Comparison of ENCODE assay signal across 8 cellular contexts in the genomic region with DNA sequence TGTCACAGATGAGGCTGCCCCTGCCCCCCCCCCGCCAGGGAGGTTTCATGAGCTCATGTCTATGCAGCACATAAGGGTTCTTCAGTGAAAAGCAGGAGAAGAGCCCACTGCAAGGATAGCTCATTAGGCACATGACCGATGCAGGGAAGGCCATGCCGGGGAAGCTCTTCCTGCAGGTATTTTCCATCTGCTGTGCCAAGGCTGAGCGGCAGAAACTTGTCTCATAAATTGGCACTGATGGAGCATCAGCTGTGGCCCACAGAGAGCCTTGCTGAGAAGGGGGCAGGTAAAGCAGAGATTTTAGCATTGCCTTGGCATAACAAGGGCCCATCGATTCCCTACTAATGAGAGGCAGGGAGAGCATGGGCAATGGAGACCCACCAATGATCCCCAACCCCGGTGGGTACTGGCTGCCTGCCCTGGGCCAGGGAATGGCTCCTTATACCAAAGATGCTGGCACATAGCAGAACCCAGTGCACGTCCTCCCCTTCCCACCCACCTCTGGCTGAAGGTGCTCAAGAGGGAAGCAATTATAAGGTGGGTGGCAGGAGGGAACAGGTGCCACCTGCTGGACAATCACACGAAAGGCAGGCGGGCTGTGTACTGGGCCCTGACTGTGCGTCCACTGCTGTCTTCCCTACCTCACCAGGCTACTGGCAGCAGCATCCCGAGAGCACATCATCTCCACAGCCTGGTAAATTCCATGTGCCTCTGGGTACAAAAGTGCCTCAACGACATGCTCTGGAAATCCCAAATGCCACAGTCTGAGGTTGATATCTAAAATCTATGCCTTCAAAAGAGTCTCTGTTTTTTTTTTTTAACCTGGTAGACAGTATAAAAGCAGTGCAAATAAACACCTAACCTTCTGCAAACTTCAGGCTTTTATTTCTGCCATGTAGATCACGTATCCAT. TPM values are rescaled to one million over a fixed set of nuclear protein-coding genes. Genes with fewer than 3 reads are reported as not detected.
DNase-seq lines count a peak whose midpoint lies in the region; ATAC-seq and TF ChIP-seq lines count a peak whose summit lies in the region.

No MANE protein-coding gene starts in this region.

- POLR2A ChIA-PET in naive thymus-derived CD4-positive, alpha-beta T cell (lab: Charles Lee): no interaction called here

- H3K36me3 ChIP-seq in SU-DHL-6 (ENCODE audit: low read length): no peaks in the 10 kb centered on the region
- H3K36me3 ChIP-seq in naive thymus-derived CD4-positive, alpha-beta T cell (ENCODE audit: control insufficient read depth in 2 of 3, insufficient read depth in 3 of 3, low read length in 3 of 3): no peaks in the 10 kb centered on the region

- no peaks in the 10 kb centered on the region for H3K4me1 Mint-ChIP-seq in effector memory CD8-positive, alpha-beta T cell (ENCODE audit: low read depth in 2 of 2)
- peaks cover 0 to 2% (median 0%) of the 10 kb centered on the region in 7 donors for H3K4me1 Mint-ChIP-seq in naive thymus-derived CD4-positive, alpha-beta T cell

- intact Hi-C loops in naive thymus-derived CD4-positive, alpha-beta T cell (cut with micrococcal nuclease): loop anchor here in 1 of 2 donors (2.0 kb wide), 1 partner anchor 382 kb away; no protein-coding TSS in a partner anchor

- H3K9me3 Mint-ChIP-seq in effector memory CD8-positive, alpha-beta T cell: no peaks in the 10 kb centered on the region
- peaks cover 0 to 6% (median 0%) of the 10 kb centered on the region in 11 donors for H3K9me3 Mint-ChIP-seq in naive thymus-derived CD4-positive, alpha-beta T cell

- H2AFZ ChIP-seq in SU-DHL-6 (ENCODE audit: low read depth, low read length, severe bottlenecking): no peak overlapping the region

- ATAC-seq in GM18519 (IDR thresholded peaks at IDR 0.05; ENCODE audit: low FRiP score, unreplicated experiment) (peak; percentile 84), HG02870 (IDR thresholded peaks at IDR 0.05; ENCODE audit: unreplicated experiment) (peak; percentile 98)
- ATAC-seq in effector memory CD8-positive, alpha-beta T cell (replicated peaks): peak; percentile 48
- peak; percentile 70 for ATAC-seq in naive thymus-derived CD4-positive, alpha-beta T cell

- peaks cover 5 to 18% of the 10 kb centered on the region in 2 donors for H3K27me3 Mint-ChIP-seq in effector memory CD8-positive, alpha-beta T cell
- H3K27me3 Mint-ChIP-seq in naive thymus-derived CD4-positive, alpha-beta T cell: peaks cover 0 to 10% (median 4%) of the 10 kb centered on the region in 5 donors

- H3K9me2 ChIP-seq in SU-DHL-6 (replicated peaks; ENCODE audit: insufficient read depth, low read length): no peaks in the 10 kb centered on the region

- no peaks in the 10 kb centered on the region for H3F3A ChIP-seq in SU-DHL-6 (ENCODE audit: insufficient read depth)

- H3K27ac Mint-ChIP-seq in effector memory CD8-positive, alpha-beta T cell: no peak overlapping the region
- H3K27ac Mint-ChIP-seq in naive thymus-derived CD4-positive, alpha-beta T cell: no peak overlapping the region

- no peak overlapping the region for H3K4me3 ChIP-seq in SU-DHL-6 (ENCODE audit: insufficient read depth, low read length, poor library complexity, severe bottlenecking)
- no peak overlapping the region for H3K4me3 ChIP-seq in naive thymus-derived CD4-positive, alpha-beta T cell (ENCODE audit: low read length)

- no peak overlapping the region for H3K27ac ChIP-seq in SU-DHL-6 (ENCODE audit: low read depth, low read length)
- H3K27ac ChIP-seq in naive thymus-derived CD4-positive, alpha-beta T cell (ENCODE audit: low read depth, low read length): no peak overlapping the region

- no peak overlapping the region for H3K4me2 ChIP-seq in SU-DHL-6 (ENCODE audit: low read depth, low read length, poor library complexity, severe bottlenecking)

- CTCF ChIA-PET in naive thymus-derived CD4-positive, alpha-beta T cell (lab: Charles Lee): interaction anchor here (1.8 kb wide), 1 partner anchor 383 kb away, joined by 6 read pairs; no protein-coding TSS in a partner anchor

- no peaks in the 10 kb centered on the region for H4K20me1 ChIP-seq in SU-DHL-6 (ENCODE audit: low read depth, low read length)

- H3K27me3 ChIP-seq in SU-DHL-6 (ENCODE audit: low read length): no peaks in the 10 kb centered on the region
- no peaks in the 10 kb centered on the region for H3K27me3 ChIP-seq in naive thymus-derived CD4-positive, alpha-beta T cell (ENCODE audit: control insufficient read depth in 2 of 2, insufficient read depth in 2 of 2, low read length in 2 of 2)

- H3K4me1 ChIP-seq in naive thymus-derived CD4-positive, alpha-beta T cell (ENCODE audit: control insufficient read depth in 2 of 2, insufficient read depth in 2 of 2, low read length in 2 of 2): no peaks in the 10 kb centered on the region

- no peaks in the 10 kb centered on the region for H3K9me3 ChIP-seq in SU-DHL-6 (ENCODE audit: insufficient read depth, low read length)
- H3K9me3 ChIP-seq in naive thymus-derived CD4-positive, alpha-beta T cell (ENCODE audit: control insufficient read depth in 2 of 3, low read length in 3 of 3): no peaks in the 10 kb centered on the region

- no peaks in the 10 kb centered on the region for H3K79me2 ChIP-seq in SU-DHL-6 (ENCODE audit: insufficient read depth, low read length)

- H3K36me3 Mint-ChIP-seq in effector memory CD8-positive, alpha-beta T cell (ENCODE audit: insufficient read depth): no peaks in the 10 kb centered on the region
- H3K36me3 Mint-ChIP-seq in naive thymus-derived CD4-positive, alpha-beta T cell: peaks cover 0 to 8% (median 4%) of the 10 kb centered on the region in 5 donors

- no peak overlapping the region for H3K4me3 Mint-ChIP-seq in effector memory CD8-positive, alpha-beta T cell
- H3K4me3 Mint-ChIP-seq in naive thymus-derived CD4-positive, alpha-beta T cell: no peak overlapping the region

- peak; percentile 62 for TF ChIP-seq CTCF in SU-DHL-6 (IDR thresholded peaks at IDR 0.05; ENCODE audit: insufficient read depth, low read length, poor library complexity, severe bottlenecking)

- H3K9ac ChIP-seq in SU-DHL-6 (ENCODE audit: low read length): no peak overlapping the region

- DNase-seq in Ammon's horn (ENCODE audit: low spot score) (peak; percentile 60), NCI-H1105 treated with DMSO at 0.1 percent for 48 hours (lab: John Stamatoyannopoulos, UW) (peak; percentile 74), T-helper 9 cell (no peak)
- peak in 2 of 3 experiments; percentile 13 to 16 for DNase-seq in effector memory CD8-positive, alpha-beta T cell
- peak in 4 of 9 donors; percentile 7 to 15 (median 12) for DNase-seq in naive thymus-derived CD4-positive, alpha-beta T cell

RNA-seq across cellular contexts. Expression of a gene that starts 41.4 kb away (rescaled TPM):
- total RNA-seq in naive thymus-derived CD4-positive, alpha-beta T cell: 1 to 10 TPM in 1 of 5 experiments, under 1 TPM in 4; 0.10 to 1.9 (median 0.16) TPM
- polyA plus RNA-seq in naive thymus-derived CD4-positive, alpha-beta T cell: not detected

Comparison
In these comparisons a context has a peak if more than half of its experiments do, and no peak if none do; other contexts are left out.
1. ATAC-seq: peak in every context shown above with its lines; median percentile 98 in HG02870; 84 in GM18519; 70 in naive thymus-derived CD4-positive, alpha-beta T cell; 48 in effector memory CD8-positive, alpha-beta T cell.